Comparison of ENCODE assay signal across 27 cellular contexts in the genomic region with DNA sequence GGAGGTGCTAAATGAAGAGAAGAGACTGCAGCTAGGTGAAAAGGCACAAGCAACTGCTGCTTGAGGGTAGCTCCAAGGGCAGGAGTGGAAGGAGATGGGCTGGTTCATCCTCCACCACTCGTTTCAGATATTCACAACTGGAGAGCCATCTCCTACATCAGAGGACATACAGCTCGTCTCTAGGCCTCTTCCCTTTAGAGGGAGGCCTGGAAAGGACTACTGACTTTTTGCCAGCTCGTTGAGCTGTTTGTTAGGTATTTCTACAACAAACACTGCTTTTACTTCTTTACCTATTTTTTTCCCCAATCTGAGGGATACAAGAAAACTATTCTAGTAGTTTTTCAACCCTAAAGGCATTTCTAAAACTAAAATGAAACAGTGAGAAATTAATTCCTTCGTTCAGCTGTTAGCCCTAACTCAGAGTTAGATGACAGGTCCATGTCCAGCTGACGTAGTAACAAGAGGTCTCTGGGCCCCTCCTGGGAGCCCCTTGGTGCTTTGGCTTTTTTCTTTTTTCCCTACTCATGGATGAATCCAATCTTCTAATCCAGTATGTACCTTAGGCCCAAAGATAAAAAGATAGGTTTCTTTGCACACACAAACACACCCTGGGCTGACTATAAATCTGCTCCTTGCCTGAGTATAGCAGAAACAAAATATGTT. TPM values are rescaled to one million over a fixed set of nuclear protein-coding genes. Genes with fewer than 3 reads are reported as not detected.
"Had no signal": no experiment of that assay in that cellular context is flagged by ENCODE, and none has a peak within 500 bp of the region (broad histone marks: within the 10 kb centered on the region; RNA-seq: fewer than 3 reads in every experiment).

No MANE protein-coding gene starts in this region.

- DNase-seq: activated CD4-positive, alpha-beta T cell treated with anti-CD3 and anti-CD28 coated beads for 1 hour; activated CD4-positive, alpha-beta T cell treated with anti-CD3 and anti-CD28 coated beads, Interleukin-2, amount 50 U/mL, for 1 hour; activated CD8-positive, alpha-beta T cell treated with anti-CD3 and anti-CD28 coated beads, Interleukin-2, amount 10 ng/mL, durations not matched to agents 7 days and 5 days; activated gamma-delta T cell; activated naive CD4-positive, alpha-beta T cell treated with anti-CD3 and anti-CD28 coated beads, Interleukin-2, amount 50 U/mL, for 16 hours; anterior cingulate cortex; brain microvascular endothelial cell; caudate nucleus; effector CD4-positive, alpha-beta T cell; hypothalamus; naive thymus-derived CD8-positive, alpha-beta T cell; ovary; psoas muscle; right cardiac atrium; stimulated activated CD4-positive, alpha-beta T cell treated with anti-CD3 and anti-CD28 coated beads, Interleukin-2, amount 100 ng/mL, for 24 hours; stimulated activated naive CD8-positive, alpha-beta T cell treated with anti-CD3 and anti-CD28 coated beads, Interleukin-15, amount 100 ng/mL, for 72 hours had no signal

- H3K9me3 ChIP-seq: neutrophil, ovary, psoas muscle, suprapubic skin, tibial nerve had no signal

- H3K27me3 ChIP-seq: brain microvascular endothelial cell, neutrophil, ovary, suprapubic skin, tibial nerve had no signal

- H3K36me3 Mint-ChIP-seq: memory B cell; naive thymus-derived CD8-positive, alpha-beta T cell; stimulated activated effector memory CD8-positive, alpha-beta T cell treated with anti-CD3 and anti-CD28 coated beads, Interleukin-12 subunit alpha, Interleukin-12 subunit beta, amount 100 ng/mL, for 72 hours had no signal

- H3K4me3 Mint-ChIP-seq: activated CD8-positive, alpha-beta T cell treated with anti-CD3 and anti-CD28 coated beads, Interleukin-2, amount 10 ng/mL, durations not matched to agents 7 days and 5 days; activated T-helper 1 cell treated with anti-CD3 and anti-CD28 coated beads, Interleukin-12 subunit alpha, Interleukin-12 subunit beta, Interleukin-2, Interleukin-4 antibody, amounts not matched to agents 30 ng/mL and 10 ng/mL and 1 ng/mL, durations not matched to agents 14 hours and 24 hours and 36 hours; dendritic cell treated with granulocyte-macrophage colony-stimulating factor and Interleukin-4, amounts not matched to agents 40 ng/mL and 50 ng/mL, for 4 days; memory B cell; naive thymus-derived CD8-positive, alpha-beta T cell; stimulated activated effector memory CD8-positive, alpha-beta T cell treated with anti-CD3 and anti-CD28 coated beads, Interleukin-12 subunit alpha, Interleukin-12 subunit beta, amount 100 ng/mL, for 72 hours; stimulated activated naive CD8-positive, alpha-beta T cell treated with anti-CD3 and anti-CD28 coated beads, Interleukin-15, amount 100 ng/mL, for 72 hours had no signal

- FAIRE-seq: endometrium, frontal cortex, islet of Langerhans had no signal

- H3K27ac Mint-ChIP-seq: activated CD8-positive, alpha-beta T cell treated with anti-CD3 and anti-CD28 coated beads, Interleukin-2, amount 10 ng/mL, durations not matched to agents 7 days and 5 days; activated T-helper 1 cell treated with anti-CD3 and anti-CD28 coated beads, Interleukin-12 subunit alpha, Interleukin-12 subunit beta, Interleukin-2, Interleukin-4 antibody, amounts not matched to agents 30 ng/mL and 10 ng/mL and 1 ng/mL, durations not matched to agents 14 hours and 24 hours and 36 hours; dendritic cell treated with granulocyte-macrophage colony-stimulating factor and Interleukin-4, amounts not matched to agents 40 ng/mL and 50 ng/mL, for 4 days; memory B cell; naive thymus-derived CD8-positive, alpha-beta T cell; stimulated activated effector memory CD8-positive, alpha-beta T cell treated with anti-CD3 and anti-CD28 coated beads, Interleukin-12 subunit alpha, Interleukin-12 subunit beta, amount 100 ng/mL, for 72 hours; stimulated activated naive CD8-positive, alpha-beta T cell treated with anti-CD3 and anti-CD28 coated beads, Interleukin-15, amount 100 ng/mL, for 72 hours had no signal

- H3K4me1 Mint-ChIP-seq: memory B cell; naive thymus-derived CD8-positive, alpha-beta T cell; stimulated activated effector memory CD8-positive, alpha-beta T cell treated with anti-CD3 and anti-CD28 coated beads, Interleukin-12 subunit alpha, Interleukin-12 subunit beta, amount 100 ng/mL, for 72 hours; stimulated activated naive CD8-positive, alpha-beta T cell treated with anti-CD3 and anti-CD28 coated beads, Interleukin-15, amount 100 ng/mL, for 72 hours had no signal

- H3K27ac ChIP-seq: brain microvascular endothelial cell, neutrophil, ovary, psoas muscle, suprapubic skin, tibial nerve had no signal

- ATAC-seq: activated CD8-positive, alpha-beta T cell treated with anti-CD3 and anti-CD28 coated beads, Interleukin-2, amount 10 ng/mL, durations not matched to agents 7 days and 5 days; naive thymus-derived CD8-positive, alpha-beta T cell; psoas muscle; stimulated activated effector memory CD8-positive, alpha-beta T cell treated with anti-CD3 and anti-CD28 coated beads, Interleukin-12 subunit alpha, Interleukin-12 subunit beta, amount 100 ng/mL, for 72 hours; stimulated activated naive CD8-positive, alpha-beta T cell treated with anti-CD3 and anti-CD28 coated beads, Interleukin-15, amount 100 ng/mL, for 72 hours had no signal

- H3K9me3 Mint-ChIP-seq: activated T-helper 1 cell treated with anti-CD3 and anti-CD28 coated beads, Interleukin-12 subunit alpha, Interleukin-12 subunit beta, Interleukin-2, Interleukin-4 antibody, amounts not matched to agents 30 ng/mL and 10 ng/mL and 1 ng/mL, durations not matched to agents 14 hours and 24 hours and 36 hours; dendritic cell treated with granulocyte-macrophage colony-stimulating factor and Interleukin-4, amounts not matched to agents 40 ng/mL and 50 ng/mL, for 4 days; memory B cell; naive thymus-derived CD8-positive, alpha-beta T cell; stimulated activated effector memory CD8-positive, alpha-beta T cell treated with anti-CD3 and anti-CD28 coated beads, Interleukin-12 subunit alpha, Interleukin-12 subunit beta, amount 100 ng/mL, for 72 hours; stimulated activated naive CD8-positive, alpha-beta T cell treated with anti-CD3 and anti-CD28 coated beads, Interleukin-15, amount 100 ng/mL, for 72 hours had no signal

- H3K4me1 ChIP-seq: psoas muscle, suprapubic skin had no signal

- H3K36me3 ChIP-seq: brain microvascular endothelial cell, neutrophil, ovary, suprapubic skin had no signal

- H3K4me3 ChIP-seq: ovary, psoas muscle, suprapubic skin, tibial nerve had no signal

- H3K27me3 Mint-ChIP-seq: memory B cell; naive thymus-derived CD8-positive, alpha-beta T cell; stimulated activated naive CD8-positive, alpha-beta T cell treated with anti-CD3 and anti-CD28 coated beads, Interleukin-15, amount 100 ng/mL, for 72 hours had no signal

RNA-seq across cellular contexts. Expression of a gene that starts 47.8 kb away (rescaled TPM):
- total RNA-seq: activated CD8-positive, alpha-beta T cell treated with anti-CD3 and anti-CD28 coated beads, Interleukin-2, amount 10 ng/mL, durations not matched to agents 7 days and 5 days; activated T-helper 1 cell treated with anti-CD3 and anti-CD28 coated beads, Interleukin-12 subunit alpha, Interleukin-12 subunit beta, Interleukin-2, Interleukin-4 antibody, amounts not matched to agents 30 ng/mL and 10 ng/mL and 1 ng/mL, durations not matched to agents 14 hours and 24 hours and 36 hours; T-helper 2 cell treated with Interferon-gamma antibody and Interleukin-4, amounts not matched to agents 100 ng/mL and 5 ng/mL, for 36 hours had no signal
- polyA plus RNA-seq: naive thymus-derived CD8-positive, alpha-beta T cell had no signal
